Comparison of ENCODE assay signal across 1 cellular context in the genomic region with DNA sequence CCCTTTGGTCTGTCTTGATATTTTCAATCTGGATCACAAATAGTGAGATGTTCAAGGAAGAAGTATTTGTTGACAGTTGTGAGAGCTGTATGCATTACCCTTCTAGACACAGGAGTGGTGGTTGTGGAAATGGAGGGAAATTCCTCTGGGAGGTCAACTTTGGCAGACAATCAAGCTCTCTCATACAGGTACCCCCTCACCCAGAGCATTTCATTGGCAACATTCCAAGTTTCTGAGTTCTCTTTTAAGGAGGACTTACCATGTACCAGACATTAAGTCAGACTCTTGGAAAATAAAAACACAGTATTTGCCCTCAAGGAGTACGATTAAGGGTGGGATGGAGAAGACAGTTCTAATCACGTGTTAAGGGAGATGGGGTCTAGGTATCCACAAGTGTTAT.
TF ChIP-seq lines count a peak whose summit lies in the region.

No MANE protein-coding gene starts in this region.

TF ChIP-seq in A549, 52 proteins besides CTCF, POLR2A, EP300 and RAD21 (continued from another document):
- no peak for TF ChIP-seq HEYL (CRISPR knock-in tag; IDR thresholded peaks at IDR 0.05)
